8 cellular contexts compared by ENCODE assay signal in genomic region chr7:122885583-122886356, GRCh38. TPM values are rescaled to one million over a fixed set of nuclear protein-coding genes. Genes with fewer than 3 reads are reported as not detected.
A peak's percentile ranks its signal among the peaks of the same experiment; 100 is the strongest.
DNase-seq lines count a peak whose midpoint lies in the region; ATAC-seq and TF ChIP-seq lines count a peak whose summit lies in the region.

No MANE protein-coding gene starts in this region.

- H3K4me1 Mint-ChIP-seq in stimulated activated naive CD8-positive, alpha-beta T cell treated with anti-CD3 and anti-CD28 coated beads, Interleukin-15, Interleukin-2, amounts not matched to agents 100 ng/mL and 50 ng/mL, for 24 hours (ENCODE audit: low read depth) = peaks cover 4% of the 10 kb centered on the region

- H3K36me3 ChIP-seq in spleen = no peaks in the 10 kb centered on the region

- no peak for DNase-seq in stimulated activated naive CD8-positive, alpha-beta T cell treated with anti-CD3 and anti-CD28 coated beads, Interleukin-15, Interleukin-2, amounts not matched to agents 100 U/mL and 50 U/mL, for 24 hours
- DNase-seq in NCI-H2171 treated with DMSO at 0.1 percent for 48 hours (lab: John Stamatoyannopoulos, UW) (peak; percentile 41), T47D (ENCODE audit: low read depth in 1 of 2, low spot score in 1 of 2) (peak; percentile 51 to 67), iris pigment epithelial cell (ENCODE audit: low read depth) (peak; percentile 58), spleen (peak; percentile 76)
- DNase-seq in effector CD8-positive, alpha-beta T cell (lab: John Stamatoyannopoulos, UW) = no peak

- in situ Hi-C loops in T47D (cut with HindIII; ENCODE audit: low pct_unique_long_range_greater_than_20kb, low sequenced_read_pairs) = no loop called here

- H3K4me1 ChIP-seq in spleen = peaks cover 0 to 44% (median 10%) of the 10 kb centered on the region in 6 donors

- H3K27me3 Mint-ChIP-seq in stimulated activated naive CD8-positive, alpha-beta T cell treated with anti-CD3 and anti-CD28 coated beads, Interleukin-15, Interleukin-2, amounts not matched to agents 100 ng/mL and 50 ng/mL, for 24 hours = peaks cover 52% of the 10 kb centered on the region

- H3K27ac ChIP-seq in spleen = peak overlapping the region; percentile 76 to 93 (median 88)

- H3K36me3 Mint-ChIP-seq in stimulated activated naive CD8-positive, alpha-beta T cell treated with anti-CD3 and anti-CD28 coated beads, Interleukin-15, Interleukin-2, amounts not matched to agents 100 ng/mL and 50 ng/mL, for 24 hours (ENCODE audit: low read depth) = no peaks in the 10 kb centered on the region

- peak overlapping the region; percentile 51 to 71 (median 62) for H3K4me3 ChIP-seq in spleen

- no peak overlapping the region for H3K27ac Mint-ChIP-seq in stimulated activated naive CD8-positive, alpha-beta T cell treated with anti-CD3 and anti-CD28 coated beads, Interleukin-15, Interleukin-2, amounts not matched to agents 100 ng/mL and 50 ng/mL, for 24 hours

- no peak for TF ChIP-seq CTCF in spleen (IDR thresholded peaks at IDR 0.05 in 8 of 11, conservative IDR thresholded peaks at IDR 0.05 in 3 of 11)

- intact Hi-C loops in spleen (cut with DNase I; ENCODE audit: low total_unique reads) = no loop called here

- TF ChIP-seq POLR2A in spleen (IDR thresholded peaks at IDR 0.05) = no peak

- no peak for ATAC-seq in stimulated activated naive CD8-positive, alpha-beta T cell treated with anti-CD3 and anti-CD28 coated beads, Interleukin-15, Interleukin-2, amounts not matched to agents 100 U/mL and 50 U/mL, for 24 hours
- ATAC-seq in HG02678 (IDR thresholded peaks at IDR 0.05; ENCODE audit: unreplicated experiment) = peak; percentile 33

- 2 to 4% (median 3%) methylated on average over 30 to 70 of the region's 70 CpGs for WGBS in spleen, 5 donors

- peak overlapping the region; percentile 33 for H3K4me3 Mint-ChIP-seq in stimulated activated naive CD8-positive, alpha-beta T cell treated with anti-CD3 and anti-CD28 coated beads, Interleukin-15, Interleukin-2, amounts not matched to agents 100 ng/mL and 50 ng/mL, for 24 hours

- H3K9me3 ChIP-seq in spleen = no peaks in the 10 kb centered on the region

- H3K9me3 Mint-ChIP-seq in stimulated activated naive CD8-positive, alpha-beta T cell treated with anti-CD3 and anti-CD28 coated beads, Interleukin-15, Interleukin-2, amounts not matched to agents 100 ng/mL and 50 ng/mL, for 24 hours = peaks cover 6% of the 10 kb centered on the region

- H3K27me3 ChIP-seq in spleen (replicated peaks in 1 of 7) = peaks cover 0 to 63% (median 14%) of the 10 kb centered on the region in 7 donors

RNA-seq across cellular contexts. Expression of gene CADPS2, which starts 0.5 kb away (rescaled TPM):
- total RNA-seq in spleen = 10 to 100 TPM in 6 of 7 donors, 1 to 10 TPM in 1; 8.9 to 19.3 (median 15.5) TPM
- polyA plus RNA-seq in spleen = 1 to 10 TPM; 2.4 to 5.1 (median 2.6) TPM

Comparison
In these comparisons a context has a peak if more than half of its experiments do, and no peak if none do; other contexts are left out.
1. DNase-seq: peak in NCI-H2171 treated with DMSO at 0.1 percent for 48 hours (single experiment), T47D (2 of 2), iris pigment epithelial cell (single experiment) and spleen (single experiment); none in stimulated activated naive CD8-positive, alpha-beta T cell treated with anti-CD3 and anti-CD28 coated beads, Interleukin-15, Interleukin-2, amounts not matched to agents 100 U/mL and 50 U/mL, for 24 hours (single experiment) and effector CD8-positive, alpha-beta T cell (single experiment).